ENCODE assay signal across 1 cellular context in the genomic region with DNA sequence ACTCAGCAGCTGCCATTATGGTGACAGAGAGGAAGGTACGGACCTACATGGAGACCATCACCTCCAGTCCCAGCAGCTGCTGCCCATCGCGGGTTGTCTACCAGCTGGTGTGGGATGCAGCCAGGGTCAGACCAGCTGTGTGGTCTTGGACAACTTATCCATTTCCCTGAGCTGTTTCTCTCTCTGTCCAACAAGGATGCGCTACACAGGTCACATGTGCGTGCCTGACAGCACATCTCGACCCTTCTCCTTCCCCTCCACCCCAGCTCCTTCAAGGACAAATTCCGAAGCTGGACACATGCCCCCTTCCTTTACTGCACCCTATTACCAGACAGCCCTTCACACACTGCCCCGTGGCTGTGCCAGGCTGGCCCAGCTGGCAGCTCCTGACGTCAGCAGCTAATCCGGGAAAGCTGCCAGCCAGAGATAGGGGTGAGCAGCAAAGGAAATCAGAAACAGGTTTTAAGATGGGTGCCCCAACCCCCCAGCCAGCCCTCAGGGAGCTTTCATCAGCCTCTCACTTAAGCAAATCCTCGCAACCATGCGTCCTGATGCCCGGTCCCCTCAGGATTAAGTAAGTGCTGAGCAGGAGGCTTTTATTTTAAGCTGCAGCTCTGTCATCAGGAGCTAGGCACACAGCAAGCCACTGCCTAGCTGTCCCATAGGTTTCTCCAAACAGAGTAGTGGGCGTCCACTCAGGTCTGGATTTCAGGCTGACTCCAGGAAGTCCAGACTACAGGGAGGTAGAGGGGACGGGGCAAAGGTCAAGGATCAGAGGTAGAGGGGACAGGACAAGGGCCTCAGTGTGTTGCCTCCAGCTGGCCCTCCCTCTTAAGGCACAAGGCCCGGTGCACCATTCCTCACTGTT.
TF ChIP-seq lines count a peak whose summit lies in the region.

No MANE protein-coding gene starts in this region.

TF ChIP-seq in endothelial cell of umbilical vein, 7 proteins besides CTCF, POLR2A, EP300 and RAD21:
- TF ChIP-seq MYC (IDR thresholded peaks at IDR 0.05; ENCODE audit: low read depth, low read length) (no peak), GATA2 (IDR thresholded peaks at IDR 0.05; ENCODE audit: insufficient read depth, insufficient read length, low read depth, low read length) (no peak), FOS (IDR thresholded peaks at IDR 0.05; ENCODE audit: borderline replicate concordance, insufficient read depth, low read length) (no peak), EZH2 (IDR thresholded peaks at IDR 0.05; ENCODE audit: borderline replicate concordance, low read depth, low read length, severe bottlenecking) (no peak), POLR2AphosphoS5 (IDR thresholded peaks at IDR 0.05; ENCODE audit: insufficient read depth, low read depth, low read length) (no peak), JUN (IDR thresholded peaks at IDR 0.05; ENCODE audit: borderline replicate concordance, insufficient read depth, insufficient read length, low read depth) (no peak)
- TF ChIP-seq, protein P1, sequence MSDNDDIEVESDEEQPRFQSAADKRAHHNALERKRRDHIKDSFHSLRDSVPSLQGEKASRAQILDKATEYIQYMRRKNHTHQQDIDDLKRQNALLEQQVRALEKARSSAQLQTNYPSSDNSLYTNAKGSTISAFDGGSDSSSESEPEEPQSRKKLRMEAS (IDR thresholded peaks at IDR 0.05; ENCODE audit: insufficient read depth, insufficient read length): no peak
